Comparison of ENCODE assay signal across 8 cellular contexts in the genomic region with DNA sequence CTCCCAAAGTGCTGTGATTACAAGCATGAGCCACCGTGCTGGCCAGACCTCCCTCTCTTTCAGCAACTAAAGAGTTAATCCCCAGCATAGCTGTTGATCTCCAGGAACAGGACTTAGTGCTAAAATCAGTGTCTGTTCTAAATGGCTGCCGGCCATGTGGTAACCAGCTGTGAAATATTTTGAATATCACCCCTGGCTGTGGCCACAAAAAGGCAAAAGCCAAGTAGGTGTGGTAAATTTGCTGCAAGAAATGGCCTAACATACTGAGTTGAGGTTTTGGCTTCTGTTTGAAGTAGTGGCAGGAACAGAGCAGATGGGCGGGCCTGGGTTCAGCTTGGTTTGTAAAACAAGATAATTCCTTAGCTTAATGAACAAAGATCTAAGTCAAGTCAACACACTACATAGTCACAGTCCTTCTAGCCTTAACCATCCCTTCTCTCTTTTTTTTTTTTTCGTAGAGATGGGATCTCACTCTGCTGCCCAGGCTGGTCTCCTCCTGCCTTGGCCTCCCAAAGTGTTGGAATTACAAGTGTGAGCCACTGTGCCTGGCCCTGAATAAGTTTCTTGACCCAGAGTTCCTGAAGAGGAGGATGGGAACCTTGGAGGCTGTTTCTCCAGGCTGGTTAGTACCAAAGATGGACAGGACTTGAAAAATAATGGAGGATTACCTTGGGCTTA. TPM values are rescaled to one million over a fixed set of nuclear protein-coding genes. Genes with fewer than 3 reads are reported as not detected.
A peak's percentile ranks its signal among the peaks of the same experiment; 100 is the strongest.
DNase-seq lines count a peak whose midpoint lies in the region; ATAC-seq and TF ChIP-seq lines count a peak whose summit lies in the region.

No MANE protein-coding gene starts in this region.

- H3K36me3 Mint-ChIP-seq in activated CD8-positive, alpha-beta T cell treated with anti-CD3 and anti-CD28 coated beads for 36 hours (ENCODE audit: low read depth), result no peaks in the 10 kb centered on the region
- H3K36me3 Mint-ChIP-seq in stimulated activated naive CD8-positive, alpha-beta T cell treated with anti-CD3 and anti-CD28 coated beads, Interleukin-15, Interleukin-2, amounts not matched to agents 100 ng/mL and 50 ng/mL, for 24 hours (ENCODE audit: low read depth), result no peaks in the 10 kb centered on the region

- H3K27ac ChIP-seq in gastroesophageal sphincter, result peak overlapping the region in 2 of 4 donors; percentile 24 to 44

- no peaks in the 10 kb centered on the region for H3K36me3 ChIP-seq in gastroesophageal sphincter

- H3K4me1 Mint-ChIP-seq in activated CD8-positive, alpha-beta T cell treated with anti-CD3 and anti-CD28 coated beads for 36 hours (ENCODE audit: low read depth), result peaks cover 20% of the 10 kb centered on the region
- H3K4me1 Mint-ChIP-seq in stimulated activated naive CD8-positive, alpha-beta T cell treated with anti-CD3 and anti-CD28 coated beads, Interleukin-15, Interleukin-2, amounts not matched to agents 100 ng/mL and 50 ng/mL, for 24 hours (ENCODE audit: low read depth), result peaks cover 19% of the 10 kb centered on the region

- no peak overlapping the region for H3K4me3 ChIP-seq in gastroesophageal sphincter

- DNase-seq in DMS 273 treated with DMSO at 0.1 percent for 48 hours (lab: John Stamatoyannopoulos, UW) (peak; percentile 10), HS-5 (ENCODE audit: low read depth) (peak; percentile 76), occipital lobe (lab: John Stamatoyannopoulos, UW) (no peak), D341Med (ENCODE audit: low spot score) (no peak), NCI-H1105 treated with DMSO at 0.1 percent for 48 hours (lab: John Stamatoyannopoulos, UW) (no peak)
- peak; percentile 63 for DNase-seq in activated CD8-positive, alpha-beta T cell treated with anti-CD3 and anti-CD28 coated beads for 36 hours

- H3K27me3 Mint-ChIP-seq in activated CD8-positive, alpha-beta T cell treated with anti-CD3 and anti-CD28 coated beads for 36 hours, result no peaks in the 10 kb centered on the region
- no peaks in the 10 kb centered on the region for H3K27me3 Mint-ChIP-seq in stimulated activated naive CD8-positive, alpha-beta T cell treated with anti-CD3 and anti-CD28 coated beads, Interleukin-15, Interleukin-2, amounts not matched to agents 100 ng/mL and 50 ng/mL, for 24 hours

- ATAC-seq in activated CD8-positive, alpha-beta T cell treated with anti-CD3 and anti-CD28 coated beads for 36 hours, result peak; percentile 80
- ATAC-seq in gastroesophageal sphincter, result peak; percentile 85

- POLR2A ChIA-PET in activated CD8-positive, alpha-beta T cell treated with anti-CD3 and anti-CD28 coated beads for 36 hours (lab: Charles Lee), result interaction anchor here (0.6 to 1.7 kb wide), 6 partner anchors 18 to 1628 kb away, joined by 3 to 4 read pairs (median 3); a partner anchor contains a TSS

- no peak overlapping the region for H3K4me3 Mint-ChIP-seq in activated CD8-positive, alpha-beta T cell treated with anti-CD3 and anti-CD28 coated beads for 36 hours
- no peak overlapping the region for H3K4me3 Mint-ChIP-seq in stimulated activated naive CD8-positive, alpha-beta T cell treated with anti-CD3 and anti-CD28 coated beads, Interleukin-15, Interleukin-2, amounts not matched to agents 100 ng/mL and 50 ng/mL, for 24 hours

- no peaks in the 10 kb centered on the region for H3K27me3 ChIP-seq in gastroesophageal sphincter

- H3K4me1 ChIP-seq in gastroesophageal sphincter, result peaks cover 0 to 11% (median 0%) of the 10 kb centered on the region in 3 donors

- TF ChIP-seq EP300 in gastroesophageal sphincter (IDR thresholded peaks at IDR 0.05), result no peak

- TF ChIP-seq POLR2A in gastroesophageal sphincter (IDR thresholded peaks at IDR 0.05), result no peak

- H3K27ac Mint-ChIP-seq in activated CD8-positive, alpha-beta T cell treated with anti-CD3 and anti-CD28 coated beads for 36 hours, result peak overlapping the region; percentile 53
- peak overlapping the region; percentile 4 for H3K27ac Mint-ChIP-seq in stimulated activated naive CD8-positive, alpha-beta T cell treated with anti-CD3 and anti-CD28 coated beads, Interleukin-15, Interleukin-2, amounts not matched to agents 100 ng/mL and 50 ng/mL, for 24 hours

- H3K9me3 Mint-ChIP-seq in activated CD8-positive, alpha-beta T cell treated with anti-CD3 and anti-CD28 coated beads for 36 hours, result no peaks in the 10 kb centered on the region
- H3K9me3 Mint-ChIP-seq in stimulated activated naive CD8-positive, alpha-beta T cell treated with anti-CD3 and anti-CD28 coated beads, Interleukin-15, Interleukin-2, amounts not matched to agents 100 ng/mL and 50 ng/mL, for 24 hours, result no peaks in the 10 kb centered on the region

- CTCF ChIA-PET in activated CD8-positive, alpha-beta T cell treated with anti-CD3 and anti-CD28 coated beads for 36 hours (lab: Charles Lee), result interaction anchor here (1.2 to 1.8 kb wide), 5 partner anchors 10 to 49 kb away, joined by 3 to 5 read pairs (median 4); no protein-coding TSS in a partner anchor

- TF ChIP-seq CTCF in activated CD8-positive, alpha-beta T cell treated with anti-CD3 and anti-CD28 coated beads for 36 hours (IDR thresholded peaks at IDR 0.05), result no peak
- no peak for TF ChIP-seq CTCF in gastroesophageal sphincter (IDR thresholded peaks at IDR 0.05)

- intact Hi-C loops in activated CD8-positive, alpha-beta T cell treated with anti-CD3 and anti-CD28 coated beads for 36 hours (cut with micrococcal nuclease), result no loop called here

- no peaks in the 10 kb centered on the region for H3K9me3 ChIP-seq in gastroesophageal sphincter

- WGBS in gastroesophageal sphincter (ENCODE audit: low coverage in 1 of 2), 2 donors, result 56 to 67% methylated on average over 2 of the region's 4 CpGs

RNA-seq across cellular contexts. Expression of a gene that starts 22.7 kb away (rescaled TPM):
- 10 to 100 TPM; 45.6 to 45.8 TPM for total RNA-seq in activated CD8-positive, alpha-beta T cell treated with anti-CD3 and anti-CD28 coated beads for 36 hours
- 10 to 100 TPM; 26.0 to 60.1 (median 36.6) TPM for total RNA-seq in gastroesophageal sphincter
- total RNA-seq in occipital lobe, result 2.0 TPM

RNA-seq across cellular contexts. Expression of a gene that starts 32.5 kb away (rescaled TPM):
- total RNA-seq in activated CD8-positive, alpha-beta T cell treated with anti-CD3 and anti-CD28 coated beads for 36 hours, result under 1 TPM; 0.32 to 0.38 TPM
- total RNA-seq in gastroesophageal sphincter (1 to 10 TPM in 3 of 4 donors, under 1 TPM in 1; 0.94 to 3.1 (median 1.8) TPM), occipital lobe (47.9 TPM)

RNA-seq across cellular contexts. Expression of a gene that starts 37.3 kb away (rescaled TPM):
- total RNA-seq in activated CD8-positive, alpha-beta T cell treated with anti-CD3 and anti-CD28 coated beads for 36 hours, result 10 to 100 TPM; 92.6 to 94.2 TPM
- total RNA-seq in gastroesophageal sphincter, result 10 to 100 TPM; 20.2 to 38.1 (median 26.1) TPM
- total RNA-seq in occipital lobe, result 9.7 TPM

RNA-seq across cellular contexts. Expression of a gene that starts 52.2 kb away (rescaled TPM):
- 1 to 10 TPM; 3.7 to 4.6 TPM for total RNA-seq in activated CD8-positive, alpha-beta T cell treated with anti-CD3 and anti-CD28 coated beads for 36 hours
- total RNA-seq in gastroesophageal sphincter (under 1 TPM in 1 of 4 donors, not detected in 3; 0.67 TPM), occipital lobe (not detected)

RNA-seq across cellular contexts. Expression of a gene that starts 57.4 kb away (rescaled TPM):
- 10 to 100 TPM in 1 of 2 experiments, 1 to 10 TPM in 1; 9.9 to 12.8 TPM for total RNA-seq in activated CD8-positive, alpha-beta T cell treated with anti-CD3 and anti-CD28 coated beads for 36 hours
- 1 to 10 TPM in 1 of 4 donors, not detected in 3; 5.6 TPM for total RNA-seq in gastroesophageal sphincter
- not detected for total RNA-seq in occipital lobe

Comparison
In these comparisons a context has a peak if more than half of its experiments do, and no peak if none do; other contexts are left out.
1. DNase-seq: peak in DMS 273 treated with DMSO at 0.1 percent for 48 hours (single experiment), HS-5 (single experiment) and activated CD8-positive, alpha-beta T cell treated with anti-CD3 and anti-CD28 coated beads for 36 hours (single experiment); none in occipital lobe (single experiment), D341Med (single experiment) and NCI-H1105 treated with DMSO at 0.1 percent for 48 hours (single experiment).
2. RNA of a gene that starts 32.5 kb away (total RNA-seq): 47.9 TPM in occipital lobe (single experiment); 0.94 to 3.1 TPM in gastroesophageal sphincter and 0.32 to 0.38 TPM in activated CD8-positive, alpha-beta T cell treated with anti-CD3 and anti-CD28 coated beads for 36 hours; every median in the first group is over 10 times any median in the second.